ENCODE assay signal across 9 cellular contexts in genomic region chr12:57031228-57031670, GRCh38. TPM values are rescaled to one million over a fixed set of nuclear protein-coding genes. Genes with fewer than 3 reads are reported as not detected.
DNase-seq lines count a peak whose midpoint lies in the region; ATAC-seq, FAIRE-seq and TF ChIP-seq lines count a peak whose summit lies in the region.
"Had no signal": no experiment of that assay in that cellular context is flagged by ENCODE, and none has a peak within 500 bp of the region (broad histone marks: within the 10 kb centered on the region; RNA-seq: fewer than 3 reads in every experiment).

No MANE protein-coding gene starts in this region.

- H3K36me3 ChIP-seq in K562 (ENCODE audit: control insufficient read depth, insufficient read depth, low read length), result no peaks in the 10 kb centered on the region
- H3K36me3 ChIP-seq in H7 (replicated peaks; ENCODE audit: control insufficient read depth, insufficient read depth, low read length), result no peaks in the 10 kb centered on the region

- H3K4me2 ChIP-seq in K562 (ENCODE audit: insufficient read depth, low read length), result no peak overlapping the region

- H3K9ac ChIP-seq in K562 (ENCODE audit: insufficient read depth in 1 of 2, low read depth in 2 of 2, low read length in 2 of 2), result peak overlapping the region in 1 of 2 experiments; percentile 15; a peak in 1 of 4 replicates

- H4K20me1 ChIP-seq in K562 (replicated peaks; ENCODE audit: control insufficient read depth, insufficient read depth, low read length), result no peaks in the 10 kb centered on the region

- H3K27me3 Mint-ChIP-seq in CD14-positive monocyte (ENCODE audit: low read depth in 3 of 3), result peaks cover under 1 to 5% (median 4%) of the 10 kb centered on the region in 3 donors

- ATAC-seq in GM18909 (IDR thresholded peaks at IDR 0.05; ENCODE audit: poor library complexity, unreplicated experiment) (peak; percentile 56), K562 (peak; percentile 13; the same call in 2 of the 3 replicates), GM18519 (IDR thresholded peaks at IDR 0.05; ENCODE audit: low FRiP score, unreplicated experiment) (no peak)

- CTCF ChIA-PET in K562 (lab: Yijun Ruan, JAX; ENCODE audit: low intra/inter-chr PET ratio), result interaction anchor here (0.6 kb wide), 1 partner anchor 48 kb away, joined by 3 read pairs; no protein-coding TSS in a partner anchor

- peak overlapping the region in 2 of 7 donors; percentile 12 to 53 for H3K27ac Mint-ChIP-seq in CD14-positive monocyte

- peak overlapping the region; percentile 24 for H2AFZ ChIP-seq in K562 (ENCODE audit: low read depth, low read length)

- peak in 1 of 2 experiments; percentile 51; a peak in 2 of 4 replicates for TF ChIP-seq RAD21 in K562 (CRISPR knock-in tag; conservative IDR thresholded peaks at IDR 0.05 in 1 of 2, IDR thresholded peaks at IDR 0.05 in 1 of 2)

- H3K9me3 Mint-ChIP-seq in CD14-positive monocyte, result no peaks in the 10 kb centered on the region

- peaks cover 15 to 23% of the 10 kb centered on the region in 2 experiments for H3K4me1 ChIP-seq in K562 (replicated peaks in 1 of 2; ENCODE audit: control insufficient read depth in 2 of 2, insufficient read depth in 2 of 2, low read length in 2 of 2)

- no peak overlapping the region for H3K27ac ChIP-seq in K562 (ENCODE audit: extremely low read depth, low read depth, low read length)

- H3K27me3 ChIP-seq in K562 (ENCODE audit: control insufficient read depth in 2 of 2, insufficient read depth in 2 of 2, low read length in 2 of 2), result no peaks in the 10 kb centered on the region
- H3K27me3 ChIP-seq in H7 (ENCODE audit: control insufficient read depth, insufficient read depth, low read length), result no peaks in the 10 kb centered on the region

- H3K4me1 Mint-ChIP-seq in CD14-positive monocyte, result peaks cover 12% of the 10 kb centered on the region

- peak; percentile 76 for FAIRE-seq in K562 (lab: Jason Lieb, UNC)

- no TSS peak for BruUV-seq in K562 (replicated peaks; lab: Mats Ljungman, UMichigan)

- H3K4me3 ChIP-seq in K562, result no peak overlapping the region
- no peak overlapping the region for H3K4me3 ChIP-seq in H7 (ENCODE audit: insufficient read depth, low read depth, low read length)

- H3K79me2 ChIP-seq in K562 (ENCODE audit: control insufficient read depth, insufficient read depth, low read length), result no peaks in the 10 kb centered on the region

- TF ChIP-seq EP300 in K562 (IDR thresholded peaks at IDR 0.05; ENCODE audit: low read length), result no peak

- no peak for TF ChIP-seq POLR2A in K562 (conservative IDR thresholded peaks at IDR 0.05)

- H3K9me3 ChIP-seq in K562 (replicated peaks; ENCODE audit: control insufficient read depth, insufficient read depth, low read depth, low read length), result no peaks in the 10 kb centered on the region

- no peak for TF ChIP-seq CTCF in CD14-positive monocyte (IDR thresholded peaks at IDR 0.05)
- TF ChIP-seq CTCF in K562 (IDR thresholded peaks at IDR 0.05 in 2 of 3, conservative IDR thresholded peaks at IDR 0.05 in 1 of 3; ENCODE audit: insufficient read depth in 2 of 3, low read depth in 1 of 3, low read length in 3 of 3), result peak; percentile 27 to 39 (median 35); a peak in 3 of 6 replicates

- DNase-seq in CD14-positive monocyte (ENCODE audit: low spot score), result no peak
- peak; percentile 94 for DNase-seq in NCI-H2171 treated with DMSO at 0.1 percent for 48 hours (lab: John Stamatoyannopoulos, UW)
- DNase-seq in K562 (ENCODE audit: extremely low read depth in 1 of 4, low spot score in 3 of 4), result peak in 1 of 4 experiments; percentile 48
- DNase-seq in H7, result no peak
- DNase-seq in D341Med (ENCODE audit: low spot score), result no peak
- DNase-seq in activated gamma-delta T cell (lab: John Stamatoyannopoulos, UW), result no peak
- DNase-seq: left cardiac atrium had no signal

- 0% methylated on average over 2 of the region's 2 CpGs for WGBS in K562 (ENCODE audit: insufficient coverage, low coverage, missing lambda C conversion rate)

- peak overlapping the region; percentile 10 to 49 for H3K4me3 Mint-ChIP-seq in CD14-positive monocyte

- no peaks in the 10 kb centered on the region for H3K9me1 ChIP-seq in K562 (ENCODE audit: control insufficient read depth, insufficient read depth, low read length)

- intact Hi-C loops in CD14-positive monocyte (cut with micrococcal nuclease), result no loop called here
- intact Hi-C loops in K562 (cut with micrococcal nuclease), result loop anchor here (1.0 kb wide), 1 partner anchor 81 kb away; no protein-coding TSS in a partner anchor

- in situ Hi-C loops in K562 (cut with MboI), result no loop called here

- no peaks in the 10 kb centered on the region for H3K36me3 Mint-ChIP-seq in CD14-positive monocyte

- POLR2A ChIA-PET in K562 (lab: Yijun Ruan, JAX), result interaction anchor here (0.6 to 1.5 kb wide), 11 partner anchors 10 to 151 kb away, joined by 3 to 10 read pairs (median 4); no protein-coding TSS in a partner anchor

RNA-seq across cellular contexts. Expression of gene TAC3, which starts 14.9 kb away (rescaled TPM):
- polyA plus RNA-seq in CD14-positive monocyte, result not detected
- 0.92 and 1.2 TPM in 2 replicates for total RNA-seq in K562 (2011; cell fraction: chromatin; rRNA removed; ENCODE audit: low replicate concordance)
- 1.3 and 2.3 TPM in 2 replicates for total RNA-seq in K562 (2011; cell fraction: nucleolus; rRNA removed)
- 1.8 and 2.0 TPM in 2 replicates for total RNA-seq in K562 (2011; cell fraction: nucleoplasm; rRNA removed)
- 0.64 and 1.9 TPM in 2 replicates for total RNA-seq in K562 (2014; rRNA removed)
- total RNA-seq in K562 (2014; rRNA removed; fragmentation: Illumina TruSeq; extraction: Trizol), result 0.76 and 1.1 TPM in 2 replicates
- 1.4 and 1.8 TPM in 2 replicates for total RNA-seq in K562 (2015; rRNA removed; fragmentation: Illumina TruSeq; extraction: Trizol)
- total RNA-seq in K562 (2021), result 0.29 and 1.7 TPM in 2 replicates
- polyA plus RNA-seq in K562 (2011; rRNA removed), result 0.87 and 2.8 TPM in 2 replicates
- 1.5 and 3.6 TPM in 2 replicates for polyA plus RNA-seq in K562 (2011; cell fraction: cytosol; rRNA removed)
- 0.38 and 0.98 TPM in 2 replicates for polyA plus RNA-seq in K562 (2011; cell fraction: nucleus; rRNA removed)
- polyA plus RNA-seq in K562 (2012), result 2.9 and 3.1 TPM in 2 replicates
- 2.0 and 2.7 TPM in 2 replicates for polyA plus RNA-seq in K562 (2014; fragmentation: Illumina TruSeq; extraction: Trizol)
- polyA plus RNA-seq in K562 (2014; fragmentation: Nextera tagmentation; extraction: Ambion mirVana), result 1 to 10 TPM; 2.4 to 2.6 TPM
- polyA plus RNA-seq in K562 (2014; rRNA removed), result 1.2 and 1.6 TPM in 2 replicates
- 0.39 and 1.1 TPM in 2 replicates for polyA minus RNA-seq in K562 (2011; rRNA and poly(A)+ RNA removed)
- 0.95 TPM in 1 of 2 replicates, not detected in the other for polyA minus RNA-seq in K562 (2011; cell fraction: cytosol; rRNA and poly(A)+ RNA removed)
- not detected in 2 replicates for polyA minus RNA-seq in K562 (2011; cell fraction: nucleus; rRNA and poly(A)+ RNA removed)
- 1.00 and 1.2 TPM in 2 replicates for total RNA-seq in H7 (2014; rRNA removed; shearing (Covaris generic))
- total RNA-seq: left cardiac atrium had no signal

RNA-seq across cellular contexts. Expression of gene MYO1A, which starts 18.7 kb away (rescaled TPM):
- polyA plus RNA-seq in CD14-positive monocyte (1 to 10 TPM in 1 of 2 donors, under 1 TPM in 1; 0.22 to 1.3 TPM), K562 (2011; rRNA removed) (0.14 and 0.18 TPM in 2 replicates), K562 (2014; fragmentation: Illumina TruSeq; extraction: Trizol) (0.03 and 0.54 TPM in 2 replicates), K562 (2014; fragmentation: Nextera tagmentation; extraction: Ambion mirVana) (not detected), K562 (2014; rRNA removed) (0.08 and 0.20 TPM in 2 replicates)
- total RNA-seq in K562 (2011; cell fraction: chromatin; rRNA removed; ENCODE audit: low replicate concordance), result 0.35 and 1.0 TPM in 2 replicates
- total RNA-seq in K562 (2011; cell fraction: nucleolus; rRNA removed), result 0.79 and 1.5 TPM in 2 replicates
- 0.51 and 0.99 TPM in 2 replicates for total RNA-seq in K562 (2011; cell fraction: nucleoplasm; rRNA removed)
- total RNA-seq in K562 (2014; rRNA removed) (0.08 and 0.09 TPM in 2 replicates), K562 (2014; rRNA removed; fragmentation: Illumina TruSeq; extraction: Trizol) (0.06 and 0.29 TPM in 2 replicates), K562 (2015; rRNA removed; fragmentation: Illumina TruSeq; extraction: Trizol) (0.08 and 0.14 TPM in 2 replicates), K562 (2021) (0.18 and 0.29 TPM in 2 replicates)
- polyA plus RNA-seq in K562 (2011; cell fraction: cytosol; rRNA removed), result 0.03 TPM in 1 of 2 replicates, not detected in the other
- polyA plus RNA-seq in K562 (2011; cell fraction: nucleus; rRNA removed), result 0.23 and 0.91 TPM in 2 replicates
- 0.08 and 0.11 TPM in 2 replicates for polyA plus RNA-seq in K562 (2012)
- polyA minus RNA-seq in K562 (2011; rRNA and poly(A)+ RNA removed), result 0.06 TPM in 1 of 2 replicates, not detected in the other
- polyA minus RNA-seq in K562 (2011; cell fraction: cytosol; rRNA and poly(A)+ RNA removed), result not detected in 2 replicates
- 0.13 and 1.1 TPM in 2 replicates for polyA minus RNA-seq in K562 (2011; cell fraction: nucleus; rRNA and poly(A)+ RNA removed)
- 0.24 and 0.59 TPM in 2 replicates for total RNA-seq in H7 (2014; rRNA removed; shearing (Covaris generic))

RNA-seq across cellular contexts. Expression of gene ZBTB39, which starts 24.9 kb away (rescaled TPM):
- polyA plus RNA-seq in CD14-positive monocyte (1 to 10 TPM in 1 of 2 donors, under 1 TPM in 1; 0.65 to 1.2 TPM), K562 (2011; rRNA removed) (9.6 and 10.4 TPM in 2 replicates), K562 (2014; fragmentation: Illumina TruSeq; extraction: Trizol) (10.9 and 11.6 TPM in 2 replicates), K562 (2014; fragmentation: Nextera tagmentation; extraction: Ambion mirVana) (1 to 10 TPM; 3.3 to 3.4 TPM), K562 (2014; rRNA removed) (8.2 and 8.6 TPM in 2 replicates)
- 23.7 and 34.4 TPM in 2 replicates for total RNA-seq in K562 (2011; cell fraction: chromatin; rRNA removed; ENCODE audit: low replicate concordance)
- total RNA-seq in K562 (2011; cell fraction: nucleolus; rRNA removed), result 21.3 and 23.3 TPM in 2 replicates
- 23.4 and 26.0 TPM in 2 replicates for total RNA-seq in K562 (2011; cell fraction: nucleoplasm; rRNA removed)
- total RNA-seq in K562 (2014; rRNA removed) (7.7 and 10.3 TPM in 2 replicates), K562 (2014; rRNA removed; fragmentation: Illumina TruSeq; extraction: Trizol) (8.6 and 9.3 TPM in 2 replicates), K562 (2015; rRNA removed; fragmentation: Illumina TruSeq; extraction: Trizol) (8.7 TPM in 2 replicates), K562 (2021) (11.5 and 13.3 TPM in 2 replicates)
- polyA plus RNA-seq in K562 (2011; cell fraction: cytosol; rRNA removed), result 8.7 and 11.6 TPM in 2 replicates
- 13.1 and 14.4 TPM in 2 replicates for polyA plus RNA-seq in K562 (2011; cell fraction: nucleus; rRNA removed)
- 7.2 and 7.5 TPM in 2 replicates for polyA plus RNA-seq in K562 (2012)
- polyA minus RNA-seq in K562 (2011; rRNA and poly(A)+ RNA removed), result 14.8 and 17.1 TPM in 2 replicates
- 8.0 and 9.3 TPM in 2 replicates for polyA minus RNA-seq in K562 (2011; cell fraction: cytosol; rRNA and poly(A)+ RNA removed)
- polyA minus RNA-seq in K562 (2011; cell fraction: nucleus; rRNA and poly(A)+ RNA removed), result 13.3 and 21.2 TPM in 2 replicates
- 11.6 and 13.0 TPM in 2 replicates for total RNA-seq in H7 (2014; rRNA removed; shearing (Covaris generic))

RNA-seq across cellular contexts. Expression of gene NEMP1, which starts 47.3 kb away (rescaled TPM):
- 1 to 10 TPM; 1.9 to 2.2 TPM for polyA plus RNA-seq in CD14-positive monocyte
- total RNA-seq in K562 (2011; cell fraction: chromatin; rRNA removed; ENCODE audit: low replicate concordance), result 49.5 and 114 TPM in 2 replicates
- 43.7 and 48.6 TPM in 2 replicates for total RNA-seq in K562 (2011; cell fraction: nucleolus; rRNA removed)
- total RNA-seq in K562 (2011; cell fraction: nucleoplasm; rRNA removed), result 111 and 176 TPM in 2 replicates
- total RNA-seq in K562 (2014; rRNA removed), result 28.5 and 31.3 TPM in 2 replicates
- 44.5 and 51.5 TPM in 2 replicates for total RNA-seq in K562 (2014; rRNA removed; fragmentation: Illumina TruSeq; extraction: Trizol)
- total RNA-seq in K562 (2015; rRNA removed; fragmentation: Illumina TruSeq; extraction: Trizol), result 37.7 and 40.9 TPM in 2 replicates
- 57.0 and 59.0 TPM in 2 replicates for total RNA-seq in K562 (2021)
- polyA plus RNA-seq in K562 (2011; rRNA removed), result 69.7 and 82.2 TPM in 2 replicates
- 21.7 and 47.5 TPM in 2 replicates for polyA plus RNA-seq in K562 (2011; cell fraction: cytosol; rRNA removed)
- polyA plus RNA-seq in K562 (2011; cell fraction: nucleus; rRNA removed), result 80.6 and 125 TPM in 2 replicates
- 29.7 and 36.7 TPM in 2 replicates for polyA plus RNA-seq in K562 (2012)
- 45.7 and 51.5 TPM in 2 replicates for polyA plus RNA-seq in K562 (2014; fragmentation: Illumina TruSeq; extraction: Trizol)
- polyA plus RNA-seq in K562 (2014; fragmentation: Nextera tagmentation; extraction: Ambion mirVana), result 10 to 100 TPM in 1 of 2 experiments, 1 to 10 TPM in 1; 9.5 to 15.6 TPM
- 41.2 and 41.3 TPM in 2 replicates for polyA plus RNA-seq in K562 (2014; rRNA removed)
- polyA minus RNA-seq in K562 (2011; rRNA and poly(A)+ RNA removed), result 69.8 and 75.3 TPM in 2 replicates
- 21.9 and 24.2 TPM in 2 replicates for polyA minus RNA-seq in K562 (2011; cell fraction: cytosol; rRNA and poly(A)+ RNA removed)
- polyA minus RNA-seq in K562 (2011; cell fraction: nucleus; rRNA and poly(A)+ RNA removed), result 20.1 and 35.0 TPM in 2 replicates
- total RNA-seq in H7 (2014; rRNA removed; shearing (Covaris generic)), result 22.6 and 30.6 TPM in 2 replicates

RNA-seq across cellular contexts. Expression of gene NAB2, which starts 57.7 kb away (rescaled TPM):
- 1 to 10 TPM in 1 of 2 donors, under 1 TPM in 1; 1.00 to 2.7 TPM for polyA plus RNA-seq in CD14-positive monocyte
- total RNA-seq in K562 (2011; cell fraction: chromatin; rRNA removed; ENCODE audit: low replicate concordance), result 43.5 and 96.8 TPM in 2 replicates
- total RNA-seq in K562 (2011; cell fraction: nucleolus; rRNA removed), result 51.2 and 57.5 TPM in 2 replicates
- 40.4 and 43.3 TPM in 2 replicates for total RNA-seq in K562 (2011; cell fraction: nucleoplasm; rRNA removed)
- 32.0 and 32.8 TPM in 2 replicates for total RNA-seq in K562 (2014; rRNA removed)
- total RNA-seq in K562 (2014; rRNA removed; fragmentation: Illumina TruSeq; extraction: Trizol), result 11.8 and 14.2 TPM in 2 replicates
- total RNA-seq in K562 (2015; rRNA removed; fragmentation: Illumina TruSeq; extraction: Trizol), result 16.9 and 18.8 TPM in 2 replicates
- 23.4 and 36.0 TPM in 2 replicates for total RNA-seq in K562 (2021)
- polyA plus RNA-seq in K562 (2011; rRNA removed), result 25.8 and 30.9 TPM in 2 replicates
- polyA plus RNA-seq in K562 (2011; cell fraction: cytosol; rRNA removed), result 26.8 and 51.9 TPM in 2 replicates
- 53.7 and 85.9 TPM in 2 replicates for polyA plus RNA-seq in K562 (2011; cell fraction: nucleus; rRNA removed)
- polyA plus RNA-seq in K562 (2012), result 23.3 and 27.5 TPM in 2 replicates
- 20.4 and 30.2 TPM in 2 replicates for polyA plus RNA-seq in K562 (2014; fragmentation: Illumina TruSeq; extraction: Trizol)
- under 1 TPM; 0.45 to 0.52 TPM for polyA plus RNA-seq in K562 (2014; fragmentation: Nextera tagmentation; extraction: Ambion mirVana)
- polyA plus RNA-seq in K562 (2014; rRNA removed), result 30.4 and 40.9 TPM in 2 replicates
- 13.8 and 22.0 TPM in 2 replicates for polyA minus RNA-seq in K562 (2011; rRNA and poly(A)+ RNA removed)
- polyA minus RNA-seq in K562 (2011; cell fraction: cytosol; rRNA and poly(A)+ RNA removed), result 16.5 and 18.6 TPM in 2 replicates
- polyA minus RNA-seq in K562 (2011; cell fraction: nucleus; rRNA and poly(A)+ RNA removed), result 14.9 and 18.6 TPM in 2 replicates
- total RNA-seq in H7 (2014; rRNA removed; shearing (Covaris generic)), result 19.0 and 20.8 TPM in 2 replicates
